ENCODE assay signal across 9 cellular contexts in the genomic region with DNA sequence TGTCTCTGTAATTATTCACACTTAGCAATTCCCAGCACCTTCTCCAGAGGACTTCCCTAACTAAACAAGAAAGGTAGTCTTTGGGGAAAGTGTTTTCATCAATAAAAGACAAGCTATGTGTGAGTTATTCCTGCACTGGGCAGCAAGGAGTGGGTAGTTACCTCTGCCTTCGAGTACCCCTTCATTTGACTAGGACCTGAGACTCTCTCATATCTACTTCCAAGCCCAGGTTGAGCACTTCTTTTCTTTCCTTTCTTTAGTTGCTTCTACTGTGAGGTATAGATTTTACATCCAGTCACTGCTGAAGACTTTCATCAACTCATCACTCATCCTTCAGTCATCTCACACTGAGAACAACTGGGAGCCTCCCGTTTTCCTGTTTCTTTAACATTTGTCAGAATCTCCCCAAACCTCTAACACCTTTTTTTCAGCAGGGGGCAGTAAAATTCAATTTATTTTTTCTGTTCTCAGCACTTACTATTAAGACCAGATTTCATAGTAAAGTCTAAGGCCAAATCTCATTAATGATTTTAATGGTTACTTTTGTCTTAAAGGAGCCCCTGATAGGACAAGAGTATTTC.
DNase-seq lines count a peak whose midpoint lies in the region; ATAC-seq, FAIRE-seq and TF ChIP-seq lines count a peak whose summit lies in the region.
"Had no signal": no experiment of that assay in that cellular context is flagged by ENCODE, and none has a peak within 500 bp of the region (broad histone marks: within the 10 kb centered on the region; RNA-seq: fewer than 3 reads in every experiment).

No MANE protein-coding gene starts in this region.

- no peaks in the 10 kb centered on the region for H3K9me3 Mint-ChIP-seq in glutamatergic neuron (ENCODE audit: unreplicated experiment)

- WGBS in SK-N-SH (ENCODE audit: low lambda C conversion rate) = 56% methylated on average over 2 of the region's 2 CpGs

- H3K79me2 ChIP-seq in SK-N-SH (ENCODE audit: insufficient read depth) = no peaks in the 10 kb centered on the region

- H3K4me3 ChIP-seq in SK-N-SH (ENCODE audit: low read depth in 2 of 2, low read length in 1 of 2) = no peak overlapping the region

- CTCF ChIA-PET in SK-N-SH (lab: Yijun Ruan, JAX) = interaction anchor here (0.6 to 3.3 kb wide), 5 partner anchors 16 to 142 kb away, joined by 3 to 22 read pairs (median 7); no protein-coding TSS in a partner anchor

- H3K9ac ChIP-seq in SK-N-SH = no peak overlapping the region

- TF ChIP-seq CTCF in GM12873 (IDR thresholded peaks at IDR 0.05; ENCODE audit: insufficient read depth, low read depth, low read length, missing control alignments) (peak; percentile 45), SK-N-SH (IDR thresholded peaks at IDR 0.05) (peak; percentile 58), glutamatergic neuron (IDR thresholded peaks at IDR 0.05; ENCODE audit: partially characterized antibody, unreplicated experiment) (peak; percentile 50)

- H3K27ac ChIP-seq in SK-N-SH (ENCODE audit: low read depth in 2 of 2, low read length in 1 of 2) = no peak overlapping the region

- H3K4me3 Mint-ChIP-seq in glutamatergic neuron (ENCODE audit: unreplicated experiment) = no peak overlapping the region

- no peaks in the 10 kb centered on the region for H4K20me1 ChIP-seq in SK-N-SH (ENCODE audit: insufficient read depth)

- no peaks in the 10 kb centered on the region for H3F3A ChIP-seq in SK-N-SH (replicated peaks; ENCODE audit: insufficient read depth)

- H3K9me3 ChIP-seq in SK-N-SH = no peaks in the 10 kb centered on the region

- no peak for TF ChIP-seq POLR2A in H54 (IDR thresholded peaks at IDR 0.05; ENCODE audit: low read depth, low read length)

- H3K27me3 ChIP-seq in SK-N-SH (ENCODE audit: insufficient read depth) = no peaks in the 10 kb centered on the region

- DNase-seq in ACHN = peak; percentile 49
- DNase-seq in SK-N-SH = peak; percentile 12
- no peak for DNase-seq in glutamatergic neuron
- DNase-seq in RCC 7860 (ENCODE audit: low spot score) = no peak
- no peak for DNase-seq in H54 (ENCODE audit: insufficient read length, low spot score)
- DNase-seq: activated CD8-positive, alpha-beta memory T cell treated with anti-CD3 and anti-CD28 coated beads for 24 hours had no signal

- no peak overlapping the region for H3K27ac Mint-ChIP-seq in glutamatergic neuron (ENCODE audit: unreplicated experiment)

- no peaks in the 10 kb centered on the region for H3K36me3 Mint-ChIP-seq in glutamatergic neuron (ENCODE audit: unreplicated experiment)

- TF ChIP-seq RAD21 in SK-N-SH (IDR thresholded peaks at IDR 0.05; ENCODE audit: low read length) = peak; percentile 43; the same call in 1 of the 2 replicates

- H3K4me2 ChIP-seq in SK-N-SH = no peak overlapping the region

- no peaks in the 10 kb centered on the region for H3K27me3 Mint-ChIP-seq in glutamatergic neuron (ENCODE audit: unreplicated experiment)

- H3K36me3 ChIP-seq in SK-N-SH (replicated peaks in 1 of 2; ENCODE audit: control insufficient read depth in 1 of 2, insufficient read depth in 2 of 2, low read length in 1 of 2) = no peaks in the 10 kb centered on the region

- no peak for ATAC-seq in GM19455 (IDR thresholded peaks at IDR 0.05; ENCODE audit: unreplicated experiment)
- no peak for ATAC-seq in HG03175 (IDR thresholded peaks at IDR 0.05; ENCODE audit: unreplicated experiment)

- no peaks in the 10 kb centered on the region for H3K9me2 ChIP-seq in SK-N-SH

- no peak for TF ChIP-seq EP300 in SK-N-SH (IDR thresholded peaks at IDR 0.05; ENCODE audit: borderline replicate concordance in 1 of 2, low read depth in 1 of 2, low read length in 1 of 2)

- no peaks in the 10 kb centered on the region for H3K4me1 Mint-ChIP-seq in glutamatergic neuron (ENCODE audit: low read depth, unreplicated experiment)

- no peak for FAIRE-seq in RCC 7860 (lab: Jason Lieb, UNC)
- FAIRE-seq in H54 (lab: Jason Lieb, UNC) = no peak

- no peak overlapping the region for H2AFZ ChIP-seq in SK-N-SH (ENCODE audit: low read depth)

- no peaks in the 10 kb centered on the region; a peak in 2 of 4 replicates for H3K4me1 ChIP-seq in SK-N-SH (ENCODE audit: control insufficient read depth in 1 of 2, insufficient read depth in 2 of 2, low read depth in 1 of 2, low read length in 1 of 2)

- in situ Hi-C loops in ACHN (cut with HindIII; ENCODE audit: low pct_ligation_motif_present, low pct_unique_long_range_greater_than_20kb, low sequenced_read_pairs) = no loop called here

- POLR2A ChIA-PET in SK-N-SH (lab: Yijun Ruan, JAX) = no interaction called here

TF ChIP-seq in SK-N-SH, 30 proteins besides CTCF, POLR2A, EP300 and RAD21:
- TF ChIP-seq FOXJ3 (CRISPR knock-in tag; IDR thresholded peaks at IDR 0.05) (no peak), SMC3 (IDR thresholded peaks at IDR 0.05; ENCODE audit: low read depth, low read length) (peak; percentile 29; the same call in 1 of the 2 replicates), MEF2A (IDR thresholded peaks at IDR 0.05; ENCODE audit: borderline replicate concordance, low read depth) (no peak), TEAD4 (IDR thresholded peaks at IDR 0.05; ENCODE audit: borderline replicate concordance, insufficient read depth) (no peak), CHD2 (IDR thresholded peaks at IDR 0.05; ENCODE audit: low read length, partially characterized antibody) (no peak)

Comparison
In these comparisons a context has a peak if more than half of its experiments do, and no peak if none do; other contexts are left out.
1. DNase-seq: peak in ACHN (single experiment) and SK-N-SH (single experiment); none in glutamatergic neuron (single experiment), RCC 7860 (single experiment) and H54 (single experiment).
2. Peak in every context shown above with its lines, with median percentiles within 50 percentile points of each other: CTCF ChIP-seq.